Comparison of ENCODE assay signal across 9 cellular contexts in the genomic region with DNA sequence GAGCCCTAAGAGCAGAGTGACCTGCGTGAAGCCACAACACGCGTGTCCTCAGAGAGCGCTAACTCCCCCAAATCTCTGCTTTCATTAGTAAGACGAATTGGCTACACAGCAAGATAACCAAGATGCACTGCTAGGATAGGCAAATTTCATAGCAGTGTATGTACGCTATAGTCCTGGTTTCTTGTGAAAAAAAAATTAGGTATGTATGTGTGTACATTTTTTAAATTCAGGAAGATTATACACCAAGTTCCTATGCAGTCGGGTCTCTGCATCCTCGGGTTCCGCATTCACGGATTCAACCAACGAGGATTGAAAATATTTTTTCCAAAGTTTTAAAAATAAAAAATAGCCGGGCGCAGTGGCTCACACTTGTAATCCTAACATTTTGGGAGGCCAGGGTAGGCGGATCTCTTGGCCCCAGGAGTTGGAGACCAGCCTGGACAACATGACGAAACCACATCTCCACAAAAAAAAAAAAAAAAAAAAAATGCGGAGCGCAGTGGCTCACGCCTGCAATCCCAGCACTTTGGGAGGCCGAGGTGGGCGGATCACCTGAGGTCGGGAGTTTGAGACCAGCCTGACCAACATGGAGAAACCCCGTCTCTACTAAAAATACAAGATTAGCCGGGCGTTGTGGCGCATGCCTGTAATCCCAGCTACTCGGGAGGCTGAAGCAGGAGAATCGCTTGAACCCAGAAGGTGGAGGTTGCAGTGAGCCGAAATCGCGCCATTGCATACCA. TPM values are rescaled to one million over a fixed set of nuclear protein-coding genes. Genes with fewer than 3 reads are reported as not detected.
A peak's percentile ranks its signal among the peaks of the same experiment; 100 is the strongest.
DNase-seq lines count a peak whose midpoint lies in the region; ATAC-seq, FAIRE-seq and TF ChIP-seq lines count a peak whose summit lies in the region.
"Not testable (repeated sequence)": the region's sequence is repeated elsewhere in the genome, so short reads cannot be mapped to it uniquely, and the experiment has no call there.
"Had no signal": no experiment of that assay in that cellular context is flagged by ENCODE, and none has a peak within 500 bp of the region (broad histone marks: within the 10 kb centered on the region; RNA-seq: fewer than 3 reads in every experiment).

No MANE protein-coding gene starts in this region.

- not testable (repeated sequence) for H3K36me3 ChIP-seq in Caco-2 (ENCODE audit: control insufficient read depth, insufficient read depth, low read length); SJCRH30; endothelial cell of umbilical vein (ENCODE audit: control insufficient read depth in 2 of 2, extremely low read depth in 1 of 2, insufficient read depth in 2 of 2, low read length in 2 of 2); testis (ENCODE audit: low read depth, missing control alignments)

- H3K27ac Mint-ChIP-seq in Caco-2 (ENCODE audit: unreplicated experiment) = peak overlapping the region; percentile 96
- peak overlapping the region; percentile 74 for H3K27ac Mint-ChIP-seq in activated naive CD8-positive, alpha-beta T cell treated with anti-CD3 and anti-CD28 coated beads, Interleukin-2, amount 50 U/mL, for 24 hours
- H3K27ac Mint-ChIP-seq in immature natural killer cell = peak overlapping the region; percentile 89 to 95 (median 92)
- H3K27ac Mint-ChIP-seq in neural crest cell (ENCODE audit: unreplicated experiment) = peak overlapping the region; percentile 99

- BruUV-seq in Caco-2 (replicated peaks; lab: Mats Ljungman, UMichigan) (TSS peak; percentile 67), endothelial cell of umbilical vein (replicated peaks; lab: Mats Ljungman, UMichigan) (TSS peak; percentile 67)

- not testable (repeated sequence) for H4K20me1 ChIP-seq in endothelial cell of umbilical vein (replicated peaks; ENCODE audit: control insufficient read depth, extremely low read depth, insufficient read depth, low read length)

- H3K9me3 Mint-ChIP-seq in Caco-2 (ENCODE audit: unreplicated experiment); activated naive CD8-positive, alpha-beta T cell treated with anti-CD3 and anti-CD28 coated beads, Interleukin-2, amount 50 U/mL, for 24 hours; immature natural killer cell; neural crest cell: not testable (repeated sequence)

- not testable (repeated sequence) for ATAC-seq in activated naive CD8-positive, alpha-beta T cell treated with anti-CD3 and anti-CD28 coated beads, Interleukin-2, amount 50 U/mL, for 24 hours

- not testable (repeated sequence) for H3K9me3 ChIP-seq in Caco-2; SJCRH30 (replicated peaks); endothelial cell of umbilical vein (replicated peaks; ENCODE audit: control insufficient read depth, insufficient read depth, low read length); testis

- peak overlapping the region; percentile 95 for H3K4me3 Mint-ChIP-seq in Caco-2 (ENCODE audit: unreplicated experiment)
- peak overlapping the region; percentile 91 for H3K4me3 Mint-ChIP-seq in activated naive CD8-positive, alpha-beta T cell treated with anti-CD3 and anti-CD28 coated beads, Interleukin-2, amount 50 U/mL, for 24 hours
- H3K4me3 Mint-ChIP-seq in immature natural killer cell = peak overlapping the region; percentile 92 to 97 (median 96)
- peak overlapping the region; percentile 97 for H3K4me3 Mint-ChIP-seq in neural crest cell

- not testable (repeated sequence) for DNase-seq in Caco-2; HL-60 (ENCODE audit: low read depth in 1 of 2, low spot score in 1 of 2); activated naive CD8-positive, alpha-beta T cell treated with anti-CD3 and anti-CD28 coated beads, Interleukin-2, amount 50 U/mL, for 24 hours; endothelial cell of umbilical vein (ENCODE audit: low read depth, low spot score); immature natural killer cell; neural crest cell (ENCODE audit: low read depth, low spot score)
- DNase-seq in SJCRH30 (peak; percentile 30 to 55), testis (peak; percentile 70)

- H2AFZ ChIP-seq in endothelial cell of umbilical vein (ENCODE audit: low read depth, low read length) = peak overlapping the region; percentile 100

- CTCF ChIA-PET in Caco-2 (lab: Charles Lee) (interaction anchor here (0.6 to 1.4 kb wide), 2 partner anchors 63 to 123 kb away, joined by 5 to 7 read pairs; no protein-coding TSS in a partner anchor), endothelial cell of umbilical vein (lab: Charles Lee) (interaction anchor here (1.7 to 2.8 kb wide), 2 partner anchors 23 to 62 kb away, joined by 4 to 7 read pairs; no protein-coding TSS in a partner anchor)

- not testable (repeated sequence) for TF ChIP-seq POLR2A in endothelial cell of umbilical vein (IDR thresholded peaks at IDR 0.05; ENCODE audit: low read depth, low read length); testis (IDR thresholded peaks at IDR 0.05)

- FAIRE-seq in endothelial cell of umbilical vein (lab: Jason Lieb, UNC) = not testable (repeated sequence)

- not testable (repeated sequence) for H3K79me2 ChIP-seq in endothelial cell of umbilical vein (ENCODE audit: control insufficient read depth, insufficient read depth, low read length)

- H3K4me1 ChIP-seq in Caco-2; SJCRH30; endothelial cell of umbilical vein (ENCODE audit: control insufficient read depth, extremely low read depth, insufficient read depth, low read length): not testable (repeated sequence)
- H3K4me1 ChIP-seq in testis = peaks cover 17% of the 10 kb centered on the region

- not testable (repeated sequence) for H3K36me3 Mint-ChIP-seq in Caco-2 (ENCODE audit: insufficient read depth, unreplicated experiment); activated naive CD8-positive, alpha-beta T cell treated with anti-CD3 and anti-CD28 coated beads, Interleukin-2, amount 50 U/mL, for 24 hours (ENCODE audit: low read depth); neural crest cell (ENCODE audit: low read depth)
- peaks cover 0 to 11% (median 0%) of the 10 kb centered on the region in 3 donors for H3K36me3 Mint-ChIP-seq in immature natural killer cell

- dilution Hi-C loops in endothelial cell of umbilical vein (cut with MboI; ENCODE audit: extremely low pct_ligation_motif_present, low sequenced_read_pairs) = not testable (repeated sequence)

- peak overlapping the region; percentile 30; the same call in 1 of the 2 replicates for H3K27ac ChIP-seq in HL-60 (replicated peaks)
- peak overlapping the region; percentile 82 for H3K27ac ChIP-seq in SJCRH30
- H3K27ac ChIP-seq in endothelial cell of umbilical vein (ENCODE audit: insufficient read depth, low read depth, low read length) = peak overlapping the region; percentile 93
- H3K27ac ChIP-seq in testis = peak overlapping the region; percentile 69 to 89

- peak overlapping the region; percentile 100 for H3K4me2 ChIP-seq in endothelial cell of umbilical vein (ENCODE audit: insufficient read depth, low read length)

- POLR2A ChIA-PET in Caco-2 (lab: Charles Lee); endothelial cell of umbilical vein (lab: Charles Lee): not testable (repeated sequence)

- H3K27me3 Mint-ChIP-seq in Caco-2 (ENCODE audit: insufficient read depth, unreplicated experiment); activated naive CD8-positive, alpha-beta T cell treated with anti-CD3 and anti-CD28 coated beads, Interleukin-2, amount 50 U/mL, for 24 hours; immature natural killer cell (ENCODE audit: low read depth in 3 of 3); neural crest cell (ENCODE audit: low read depth): not testable (repeated sequence)

- H3K4me1 Mint-ChIP-seq in Caco-2 (ENCODE audit: low read depth, unreplicated experiment) = not testable (repeated sequence)
- H3K4me1 Mint-ChIP-seq in activated naive CD8-positive, alpha-beta T cell treated with anti-CD3 and anti-CD28 coated beads, Interleukin-2, amount 50 U/mL, for 24 hours = peaks cover 51% of the 10 kb centered on the region
- H3K4me1 Mint-ChIP-seq in immature natural killer cell = peaks cover 19 to 42% of the 10 kb centered on the region in 2 donors
- H3K4me1 Mint-ChIP-seq in neural crest cell = peaks cover 17% of the 10 kb centered on the region

- H3K9ac ChIP-seq in endothelial cell of umbilical vein (replicated peaks; ENCODE audit: extremely low read depth, insufficient read depth, low read length) = peak overlapping the region; percentile 93

- not testable (repeated sequence) for H3K9me1 ChIP-seq in endothelial cell of umbilical vein (replicated peaks; ENCODE audit: control insufficient read depth, extremely low read depth, insufficient read depth, low read length)

- 35 to 40% methylated on average over 30 of the region's 30 CpGs for WGBS in testis, 2 donors

- TF ChIP-seq CTCF in Caco-2 (IDR thresholded peaks at IDR 0.05; ENCODE audit: insufficient read depth in 1 of 2, low read depth in 1 of 2, low read length in 1 of 2, severe bottlenecking in 1 of 2, unreplicated experiment in 1 of 2); HL-60 (IDR thresholded peaks at IDR 0.05; ENCODE audit: insufficient read depth, low read length); endothelial cell of umbilical vein (IDR thresholded peaks at IDR 0.05; ENCODE audit: extremely low read depth in 1 of 2, insufficient read depth in 1 of 2, low read depth in 1 of 2, low read length in 2 of 2); neural crest cell (conservative IDR thresholded peaks at IDR 0.05); testis (IDR thresholded peaks at IDR 0.05): not testable (repeated sequence)

- H3K27me3 ChIP-seq in Caco-2 (replicated peaks; ENCODE audit: control insufficient read depth, insufficient read depth, low read length); HL-60 (ENCODE audit: insufficient read depth, poor library complexity, severe bottlenecking); SJCRH30; endothelial cell of umbilical vein (ENCODE audit: control insufficient read depth in 2 of 2, insufficient read depth in 2 of 2, low read length in 2 of 2); testis: not testable (repeated sequence)

- intact Hi-C loops in Caco-2 (cut with micrococcal nuclease; ENCODE audit: unreplicated experiment) (loop anchor here (2.0 to 5.0 kb wide), 2 partner anchors 41 to 220 kb away; a partner anchor contains a TSS), endothelial cell of umbilical vein (cut with micrococcal nuclease) (loop anchor here (1.0 to 5.0 kb wide), 5 partner anchors 42 to 345 kb away; a partner anchor contains a TSS)
- intact Hi-C loops in testis (cut with DNase I; ENCODE audit: low total_unique reads) = not testable (repeated sequence)

- H3K4me3 ChIP-seq in Caco-2 (ENCODE audit: low read depth, low read length) = peak overlapping the region; percentile 63
- peak overlapping the region; percentile 63 for H3K4me3 ChIP-seq in HL-60 (replicated peaks; ENCODE audit: insufficient read depth, low read length)
- peak overlapping the region; percentile 90 for H3K4me3 ChIP-seq in SJCRH30
- peak overlapping the region; percentile 86 to 94 (median 91) for H3K4me3 ChIP-seq in endothelial cell of umbilical vein (replicated peaks in 1 of 3; ENCODE audit: insufficient read depth in 1 of 3, low read depth in 1 of 3, low read length in 3 of 3)
- H3K4me3 ChIP-seq in testis = peak overlapping the region; percentile 66 to 83

RNA-seq across cellular contexts. Expression of a gene that starts 0.8 kb away (rescaled TPM):
- total RNA-seq in Caco-2 (2022) (11.5 and 12.6 TPM in 2 replicates), endothelial cell of umbilical vein (7.0 and 9.8 TPM in 2 replicates), neural crest cell (14.5 and 15.2 TPM in 2 replicates), testis (10 to 100 TPM; 23.8 to 46.6 TPM)
- total RNA-seq in SJCRH30 (2014; rRNA removed; shearing (Covaris generic)) = 12.1 and 14.6 TPM in 2 replicates
- polyA plus RNA-seq in endothelial cell of umbilical vein (6.7 and 9.5 TPM in 2 replicates), immature natural killer cell (1 to 10 TPM; 2.1 to 5.8 (median 3.2) TPM), testis (ENCODE audit: insufficient read depth, low read depth, low replicate concordance) (29.5 TPM)
- 4.5 and 4.7 TPM in 2 replicates for polyA plus RNA-seq in endothelial cell of umbilical vein (2011; cell fraction: cytosol; rRNA removed)
- polyA plus RNA-seq in endothelial cell of umbilical vein (2011; cell fraction: nucleus; rRNA removed) = 26.5 and 30.7 TPM in 2 replicates
- polyA plus RNA-seq in endothelial cell of umbilical vein (2012) = 4.0 and 5.1 TPM in 2 replicates
- 10.9 and 12.0 TPM in 2 replicates for polyA minus RNA-seq in endothelial cell of umbilical vein
- 1.7 TPM for polyA minus RNA-seq in endothelial cell of umbilical vein (2011; cell fraction: cytosol; rRNA and poly(A)+ RNA removed)
- 10.6 and 12.8 TPM in 2 replicates for polyA minus RNA-seq in endothelial cell of umbilical vein (2011; cell fraction: nucleus; rRNA and poly(A)+ RNA removed)

RNA-seq across cellular contexts. Expression of a gene that starts 21.5 kb away (rescaled TPM):
- total RNA-seq in Caco-2 (2022) (not detected in 2 replicates), endothelial cell of umbilical vein (not detected in 2 replicates), neural crest cell (not detected in 2 replicates), testis (1 to 10 TPM in 1 of 2 donors, under 1 TPM in 1; 0.87 to 3.5 TPM)
- total RNA-seq in SJCRH30 (2014; rRNA removed; shearing (Covaris generic)) = not detected in 2 replicates
- polyA plus RNA-seq in endothelial cell of umbilical vein (not detected in 2 replicates), immature natural killer cell (not detected), testis (ENCODE audit: insufficient read depth, low read depth, low replicate concordance) (1.4 TPM)
- not detected in 2 replicates for polyA plus RNA-seq in endothelial cell of umbilical vein (2011; cell fraction: cytosol; rRNA removed)
- polyA plus RNA-seq in endothelial cell of umbilical vein (2011; cell fraction: nucleus; rRNA removed) = not detected in 2 replicates
- not detected in 2 replicates for polyA plus RNA-seq in endothelial cell of umbilical vein (2012)
- polyA minus RNA-seq in endothelial cell of umbilical vein = not detected in 2 replicates
- polyA minus RNA-seq in endothelial cell of umbilical vein (2011; cell fraction: cytosol; rRNA and poly(A)+ RNA removed) = not detected
- polyA minus RNA-seq in endothelial cell of umbilical vein (2011; cell fraction: nucleus; rRNA and poly(A)+ RNA removed) = not detected in 2 replicates
- total RNA-seq: lung microvascular endothelial cell had no signal

RNA-seq across cellular contexts. Expression of a gene that starts 41.6 kb away (rescaled TPM):
- total RNA-seq in Caco-2 (2022) = 60.9 and 62.6 TPM in 2 replicates
- 57.5 and 61.7 TPM in 2 replicates for total RNA-seq in SJCRH30 (2014; rRNA removed; shearing (Covaris generic))
- 26.8 and 30.8 TPM in 2 replicates for total RNA-seq in endothelial cell of umbilical vein
- 16.9 and 19.1 TPM in 2 replicates for polyA plus RNA-seq in endothelial cell of umbilical vein
- polyA plus RNA-seq in endothelial cell of umbilical vein (2011; cell fraction: cytosol; rRNA removed) = 22.3 and 22.5 TPM in 2 replicates
- polyA plus RNA-seq in endothelial cell of umbilical vein (2011; cell fraction: nucleus; rRNA removed) = 18.3 and 20.0 TPM in 2 replicates
- polyA plus RNA-seq in endothelial cell of umbilical vein (2012) = 17.0 and 19.4 TPM in 2 replicates
- 23.5 and 25.7 TPM in 2 replicates for polyA minus RNA-seq in endothelial cell of umbilical vein
- polyA minus RNA-seq in endothelial cell of umbilical vein (2011; cell fraction: cytosol; rRNA and poly(A)+ RNA removed) = 22.8 TPM
- 16.6 and 21.7 TPM in 2 replicates for polyA minus RNA-seq in endothelial cell of umbilical vein (2011; cell fraction: nucleus; rRNA and poly(A)+ RNA removed)
- polyA plus RNA-seq in immature natural killer cell = 10 to 100 TPM; 34.8 to 54.7 (median 53.1) TPM
- total RNA-seq in neural crest cell = 70.4 and 75.5 TPM in 2 replicates
- 10 to 100 TPM; 44.3 to 47.3 TPM for total RNA-seq in testis
- 36.3 TPM for polyA plus RNA-seq in testis (ENCODE audit: insufficient read depth, low read depth, low replicate concordance)

Comparison
In these comparisons a context has a peak if more than half of its experiments do, and no peak if none do; other contexts are left out.
1. H3K27ac ChIP-seq: peak in every context shown above with its lines; median percentile 93 in endothelial cell of umbilical vein; 82 in SJCRH30; 79 in testis; 30 in HL-60.